Comparison of ENCODE assay signal across 12 cellular contexts in genomic region chr6:66328181-66328580, GRCh38.
"Had no signal": no experiment of that assay in that cellular context is flagged by ENCODE, and none has a peak within 500 bp of the region (broad histone marks: within the 10 kb centered on the region; RNA-seq: fewer than 3 reads in every experiment).

No MANE protein-coding gene starts in this region.

- H3K9me3 Mint-ChIP-seq: activated naive CD4-positive, alpha-beta T cell treated with anti-CD3 and anti-CD28 coated beads, Interleukin-2, amount 50 U/mL, for 24 hours; natural killer cell treated with Interleukin-12 subunit alpha and Interleukin-12 subunit beta and Interleukin-15 and Interleukin-18, amount 100 ng/mL, for 72 hours had no signal

- DNase-seq: activated CD4-positive, alpha-beta T cell treated with anti-CD3 and anti-CD28 coated beads, Interleukin-2, amount 50 U/mL, for 1 hour; dermis blood vessel endothelial cell; heart left ventricle; islet precursor cell; left lung; stomach had no signal

- H3K4me3 Mint-ChIP-seq: activated naive CD4-positive, alpha-beta T cell treated with anti-CD3 and anti-CD28 coated beads, Interleukin-2, amount 50 U/mL, for 24 hours; brain; natural killer cell treated with Interleukin-12 subunit alpha and Interleukin-12 subunit beta and Interleukin-15 and Interleukin-18, amount 100 ng/mL, for 72 hours had no signal

- H3K9me3 ChIP-seq: stomach, thoracic aorta had no signal

- ATAC-seq: heart left ventricle; left lung; natural killer cell treated with Interleukin-12 subunit alpha and Interleukin-12 subunit beta and Interleukin-15 and Interleukin-18, amount 100 ng/mL, for 72 hours had no signal

- H3K36me3 Mint-ChIP-seq: activated naive CD4-positive, alpha-beta T cell treated with anti-CD3 and anti-CD28 coated beads, Interleukin-2, amount 50 U/mL, for 24 hours; brain; natural killer cell treated with Interleukin-12 subunit alpha and Interleukin-12 subunit beta and Interleukin-15 and Interleukin-18, amount 100 ng/mL, for 72 hours had no signal

- H3K4me3 ChIP-seq: heart left ventricle, left lung, stomach, thoracic aorta had no signal

- H3K36me3 ChIP-seq: heart left ventricle, left lung, stomach, thoracic aorta had no signal

- H3K4me1 ChIP-seq: heart left ventricle, left lung, stomach had no signal

- FAIRE-seq: frontal cortex, urothelium cell line had no signal

- H3K27ac Mint-ChIP-seq: activated naive CD4-positive, alpha-beta T cell treated with anti-CD3 and anti-CD28 coated beads, Interleukin-2, amount 50 U/mL, for 24 hours; brain; natural killer cell treated with Interleukin-12 subunit alpha and Interleukin-12 subunit beta and Interleukin-15 and Interleukin-18, amount 100 ng/mL, for 72 hours had no signal

- H3K27me3 Mint-ChIP-seq: activated naive CD4-positive, alpha-beta T cell treated with anti-CD3 and anti-CD28 coated beads, Interleukin-2, amount 50 U/mL, for 24 hours; natural killer cell treated with Interleukin-12 subunit alpha and Interleukin-12 subunit beta and Interleukin-15 and Interleukin-18, amount 100 ng/mL, for 72 hours had no signal

- H3K27me3 ChIP-seq: heart left ventricle, left lung, stomach had no signal

- H3K4me1 Mint-ChIP-seq: activated naive CD4-positive, alpha-beta T cell treated with anti-CD3 and anti-CD28 coated beads, Interleukin-2, amount 50 U/mL, for 24 hours; brain had no signal

- H3K27ac ChIP-seq: heart left ventricle, left lung, stomach, thoracic aorta had no signal
